In genomic region chr19:58553799-58554493, GRCh38 we compare ENCODE assay signal across 9 cellular contexts. TPM values are rescaled to one million over a fixed set of nuclear protein-coding genes. Genes with fewer than 3 reads are reported as not detected.
DNase-seq lines count a peak whose midpoint lies in the region; ATAC-seq and TF ChIP-seq lines count a peak whose summit lies in the region.
"Had no signal": no experiment of that assay in that cellular context is flagged by ENCODE, and none has a peak within 500 bp of the region (broad histone marks: within the 10 kb centered on the region; RNA-seq: fewer than 3 reads in every experiment).

No MANE protein-coding gene starts in this region.

- H3K9me3 Mint-ChIP-seq in GM23338: peaks cover 8% of the 10 kb centered on the region; the same call in 2 of the 3 replicates
- no peaks in the 10 kb centered on the region for H3K9me3 Mint-ChIP-seq in activated B cell treated with CpG ODN at 0.5 μM for 24 hours

- peak overlapping the region; percentile 98 for H3K4me2 ChIP-seq in GM23338
- peak overlapping the region; percentile 97 for H3K4me2 ChIP-seq in skeletal muscle satellite cell (ENCODE audit: low read length)

- H2AFZ ChIP-seq in GM23338: no peak overlapping the region

- peak overlapping the region; percentile 93 for H3K4me3 ChIP-seq in GM23338
- peak overlapping the region; percentile 75 for H3K4me3 ChIP-seq in right cardiac atrium (ENCODE audit: low read length)
- peak overlapping the region; percentile 86 for H3K4me3 ChIP-seq in skeletal muscle satellite cell (ENCODE audit: low read length)

- H3K27ac Mint-ChIP-seq in GM23338: peak overlapping the region; percentile 98
- peak overlapping the region; percentile 96 for H3K27ac Mint-ChIP-seq in activated B cell treated with CpG ODN at 0.5 μM for 24 hours

- TF ChIP-seq CTCF in GM23338 (conservative IDR thresholded peaks at IDR 0.05; ENCODE audit: low read depth in 2 of 2) (no peak), activated B cell treated with CpG ODN at 0.5 μM for 24 hours (IDR thresholded peaks at IDR 0.05) (no peak)

- H3K9me2 ChIP-seq in GM23338 (ENCODE audit: insufficient read depth): no peaks in the 10 kb centered on the region

- H3K36me3 ChIP-seq in GM23338 (ENCODE audit: insufficient read depth) (peaks cover 30% of the 10 kb centered on the region), skeletal muscle satellite cell (ENCODE audit: insufficient read depth, low read length) (peaks cover 54% of the 10 kb centered on the region)

- H3K79me2 ChIP-seq in GM23338 (replicated peaks; ENCODE audit: insufficient read depth): peaks cover 20% of the 10 kb centered on the region

- H4K20me1 ChIP-seq in GM23338 (replicated peaks; ENCODE audit: insufficient read depth): peaks cover 8% of the 10 kb centered on the region

- POLR2A ChIA-PET in activated B cell treated with CpG ODN at 0.5 μM for 24 hours (lab: Charles Lee): interaction anchor here (0.8 to 3.8 kb wide), 10 partner anchors 9 to 551 kb away, joined by 3 to 78 read pairs (median 15); partner anchors contain the start of genes MZF1, TRIM28, ZBTB45 and ZNF274

- ATAC-seq in GM23338 (no peak; the same call in 2 of the 3 replicates), activated B cell treated with CpG ODN at 0.5 μM for 24 hours (ENCODE audit: low read depth) (no peak), right cardiac atrium (no peak)

- WGBS in right cardiac atrium: 37% methylated on average over 18 of the region's 18 CpGs

- peaks cover 73% of the 10 kb centered on the region for H3F3A ChIP-seq in GM23338 (replicated peaks; ENCODE audit: low read depth)

- H3K4me1 Mint-ChIP-seq in GM23338: peaks cover 39% of the 10 kb centered on the region
- H3K4me1 Mint-ChIP-seq in activated B cell treated with CpG ODN at 0.5 μM for 24 hours: peaks cover 48% of the 10 kb centered on the region

- H3K36me3 Mint-ChIP-seq in GM23338 (ENCODE audit: low read depth) (peaks cover 81% of the 10 kb centered on the region), activated B cell treated with CpG ODN at 0.5 μM for 24 hours (ENCODE audit: low read depth) (peaks cover 83% of the 10 kb centered on the region)

- no peaks in the 10 kb centered on the region for H3K27me3 ChIP-seq in GM23338 (ENCODE audit: insufficient read depth)
- H3K27me3 ChIP-seq in right cardiac atrium (ENCODE audit: control insufficient read depth, insufficient read depth): no peaks in the 10 kb centered on the region
- no peaks in the 10 kb centered on the region for H3K27me3 ChIP-seq in skeletal muscle satellite cell (ENCODE audit: control insufficient read depth, insufficient read depth, low read length)

- peak overlapping the region; percentile 96 for H3K27ac ChIP-seq in GM23338 (ENCODE audit: low read depth)
- H3K27ac ChIP-seq in right cardiac atrium (ENCODE audit: low read length): peak overlapping the region; percentile 84

- H3K27me3 Mint-ChIP-seq in GM23338 (ENCODE audit: insufficient read depth, low read depth, poor library complexity) (peaks cover 39% of the 10 kb centered on the region), activated B cell treated with CpG ODN at 0.5 μM for 24 hours (no peaks in the 10 kb centered on the region)

- H3K4me3 Mint-ChIP-seq in GM23338: peak overlapping the region; percentile 95
- peak overlapping the region; percentile 91 for H3K4me3 Mint-ChIP-seq in activated B cell treated with CpG ODN at 0.5 μM for 24 hours

- DNase-seq in GM23338 (ENCODE audit: low spot score) (no peak), activated B cell treated with CpG ODN at 0.5 μM for 24 hours (no peak), right cardiac atrium (no peak), NCI-H510A (lab: John Stamatoyannopoulos, UW) (no peak), NCI-H2196 (lab: John Stamatoyannopoulos, UW; ENCODE audit: unreplicated experiment) (no peak), medulla oblongata (ENCODE audit: extremely low spot score) (no peak), DMS114 treated with DMSO at 0.1 percent for 48 hours (lab: John Stamatoyannopoulos, UW; ENCODE audit: unreplicated experiment) (no peak)
- DNase-seq: stimulated activated naive CD4-positive, alpha-beta T cell had no signal

- H3K9me3 ChIP-seq in right cardiac atrium (ENCODE audit: control insufficient read depth, low read length) (no peaks in the 10 kb centered on the region), skeletal muscle satellite cell (replicated peaks; ENCODE audit: low read length) (no peaks in the 10 kb centered on the region)

- H3K9ac ChIP-seq in skeletal muscle satellite cell (ENCODE audit: low read depth, low read length): peak overlapping the region; percentile 92

- H3K4me1 ChIP-seq in GM23338 (ENCODE audit: insufficient read depth): peaks cover 16% of the 10 kb centered on the region
- H3K4me1 ChIP-seq in right cardiac atrium (ENCODE audit: control insufficient read depth, insufficient read depth, low read length): peaks cover 13% of the 10 kb centered on the region
- H3K4me1 ChIP-seq in skeletal muscle satellite cell (ENCODE audit: control insufficient read depth, insufficient read depth, low read length): peaks cover 28% of the 10 kb centered on the region

- intact Hi-C loops in activated B cell treated with CpG ODN at 0.5 μM for 24 hours (cut with micrococcal nuclease): no loop called here
- intact Hi-C loops in right cardiac atrium (cut with DNase I): no loop called here

- CTCF ChIA-PET in activated B cell treated with CpG ODN at 0.5 μM for 24 hours (lab: Charles Lee): interaction anchor here (1.0 to 1.7 kb wide), 2 partner anchors 34 kb away, joined by 3 to 12 read pairs; partner anchors contain the start of gene ZBTB45

TF ChIP-seq in GM23338, 12 proteins besides CTCF, POLR2A, EP300 and RAD21 (continues in another document):
- TF ChIP-seq REST (IDR thresholded peaks at IDR 0.05; ENCODE audit: unreplicated experiment): no peak
- no peak for TF ChIP-seq JUNB (IDR thresholded peaks at IDR 0.05; ENCODE audit: unreplicated experiment)
- TF ChIP-seq STAT1 (IDR thresholded peaks at IDR 0.05; ENCODE audit: unreplicated experiment): no peak
- TF ChIP-seq EZH2phosphoT487 (IDR thresholded peaks at IDR 0.05; ENCODE audit: unreplicated experiment): no peak

RNA-seq across cellular contexts. Expression of gene CHMP2A, which starts 1.0 kb away (rescaled TPM):
- 78.6 and 92.2 TPM in 2 replicates for total RNA-seq in GM23338 (2014; rRNA removed; shearing (Covaris generic))
- 143 and 145 TPM in 2 replicates for polyA plus RNA-seq in GM23338 (2016; fragmentation: Nextera tagmentation; extraction: Ambion mirVana)
- total RNA-seq in activated B cell treated with CpG ODN at 0.5 μM for 24 hours: 95.6 and 96.3 TPM in 2 replicates
- total RNA-seq in right cardiac atrium: 100 to 1,000 TPM; 106 to 116 (median 114) TPM
- polyA plus RNA-seq in right cardiac atrium: 196 TPM
- 86.4 and 113 TPM in 2 replicates for total RNA-seq in skeletal muscle satellite cell (2012; rRNA removed)

RNA-seq across cellular contexts. Expression of gene UBE2M, which starts 4.5 kb away (rescaled TPM):
- total RNA-seq in GM23338 (2014; rRNA removed; shearing (Covaris generic)): 43.7 and 64.5 TPM in 2 replicates
- polyA plus RNA-seq in GM23338 (2016; fragmentation: Nextera tagmentation; extraction: Ambion mirVana) (27.6 and 39.8 TPM in 2 replicates), right cardiac atrium (92.7 TPM)
- total RNA-seq in activated B cell treated with CpG ODN at 0.5 μM for 24 hours (55.1 and 66.7 TPM in 2 replicates), right cardiac atrium (100 to 1,000 TPM; 117 to 137 (median 123) TPM)
- total RNA-seq in skeletal muscle satellite cell (2012; rRNA removed): 64.6 and 93.0 TPM in 2 replicates

RNA-seq across cellular contexts. Expression of gene TRIM28, which starts 10.1 kb away (rescaled TPM):
- 1,208 and 1,430 TPM in 2 replicates for total RNA-seq in GM23338 (2014; rRNA removed; shearing (Covaris generic))
- 920 and 1,022 TPM in 2 replicates for polyA plus RNA-seq in GM23338 (2016; fragmentation: Nextera tagmentation; extraction: Ambion mirVana)
- total RNA-seq in activated B cell treated with CpG ODN at 0.5 μM for 24 hours: 380 and 407 TPM in 2 replicates
- 100 to 1,000 TPM; 139 to 161 (median 148) TPM for total RNA-seq in right cardiac atrium
- polyA plus RNA-seq in right cardiac atrium: 98.7 TPM
- total RNA-seq in skeletal muscle satellite cell (2012; rRNA removed): 252 and 323 TPM in 2 replicates

RNA-seq across cellular contexts. Expression of gene MZF1, which starts 19.2 kb away (rescaled TPM):
- 17.8 and 21.8 TPM in 2 replicates for total RNA-seq in GM23338 (2014; rRNA removed; shearing (Covaris generic))
- polyA plus RNA-seq in GM23338 (2016; fragmentation: Nextera tagmentation; extraction: Ambion mirVana) (10.2 and 10.8 TPM in 2 replicates), right cardiac atrium (12.0 TPM)
- total RNA-seq in activated B cell treated with CpG ODN at 0.5 μM for 24 hours (41.9 and 54.5 TPM in 2 replicates), right cardiac atrium (10 to 100 TPM; 10.1 to 15.6 (median 12.8) TPM)
- total RNA-seq in skeletal muscle satellite cell (2012; rRNA removed): 13.7 and 16.4 TPM in 2 replicates

RNA-seq across cellular contexts. Expression of gene ZBTB45, which starts 34.3 kb away (rescaled TPM):
- total RNA-seq in GM23338 (2014; rRNA removed; shearing (Covaris generic)): 9.0 and 10.4 TPM in 2 replicates
- polyA plus RNA-seq in GM23338 (2016; fragmentation: Nextera tagmentation; extraction: Ambion mirVana) (8.5 and 9.5 TPM in 2 replicates), right cardiac atrium (7.0 TPM)
- total RNA-seq in activated B cell treated with CpG ODN at 0.5 μM for 24 hours (18.0 and 20.2 TPM in 2 replicates), right cardiac atrium (10 to 100 TPM in 3 of 4 donors, 1 to 10 TPM in 1; 9.9 to 13.1 (median 11.1) TPM)
- total RNA-seq in skeletal muscle satellite cell (2012; rRNA removed): 7.1 and 9.0 TPM in 2 replicates
